1 cellular context compared by ENCODE assay signal in the genomic region with DNA sequence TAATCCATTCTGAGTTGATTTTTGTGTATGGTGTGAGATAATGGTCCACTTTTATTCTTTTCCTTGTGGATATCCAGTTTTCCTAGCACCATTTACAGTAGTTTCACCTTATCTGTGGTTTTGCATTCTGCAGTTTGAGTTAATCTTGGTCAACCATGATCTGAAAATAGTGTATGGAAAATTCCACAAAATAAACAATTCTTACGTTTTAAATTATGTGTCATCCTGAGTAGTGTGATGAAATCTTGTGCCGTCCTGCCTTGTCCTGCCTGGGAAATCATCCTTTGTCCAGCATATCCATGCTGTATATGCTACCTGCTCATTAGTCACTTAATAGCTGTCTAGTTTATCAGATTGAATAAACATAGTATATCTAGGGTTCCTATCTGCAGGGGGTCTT.
TF ChIP-seq lines count a peak whose summit lies in the region.

No MANE protein-coding gene starts in this region.

TF ChIP-seq in K562, 482 proteins besides CTCF, POLR2A, EP300 and RAD21 (continued from another document and continues in another):
- TF ChIP-seq JUND (IDR thresholded peaks at IDR 0.05; ENCODE audit: borderline replicate concordance, low read depth, low read length) (0 out of 2 replicates have a peak, but pooled peaks have one; percentile 24), JUND (tag; IDR thresholded peaks at IDR 0.05; ENCODE audit: borderline replicate concordance, low read depth, low read length) (no peak), POLR3A (IDR thresholded peaks at IDR 0.05; ENCODE audit: borderline replicate concordance, extremely low read depth, insufficient read depth, insufficient read length) (no peak), NCOR1 (IDR thresholded peaks at IDR 0.05) (peak; percentile 18; the same call in 1 of the 2 replicates), KHSRP (IDR thresholded peaks at IDR 0.05) (no peak), ZNF695 (CRISPR knock-in tag; IDR thresholded peaks at IDR 0.05) (no peak), ZKSCAN3 (CRISPR knock-in tag; IDR thresholded peaks at IDR 0.05) (no peak), U2AF1 (optimal IDR thresholded peaks at IDR 0.05; ENCODE audit: low read depth, low read length) (no peak), GATAD2A (IDR thresholded peaks at IDR 0.05) (no peak), TAL1 (IDR thresholded peaks at IDR 0.05) (peak; percentile 61), MCM3 (IDR thresholded peaks at IDR 0.05) (no peak), ZNF274 (IDR thresholded peaks at IDR 0.05; ENCODE audit: borderline replicate concordance, low read depth, low read length) (no peak), HOXB6 (CRISPR knock-in tag; IDR thresholded peaks at IDR 0.05; ENCODE audit: borderline replicate concordance) (no peak), ZNF133 (CRISPR knock-in tag; IDR thresholded peaks at IDR 0.05) (no peak), ZNF780A (CRISPR knock-in tag; IDR thresholded peaks at IDR 0.05) (no peak), FOXJ2 (tag; IDR thresholded peaks at IDR 0.05) (no peak), CBX3 (IDR thresholded peaks at IDR 0.05; ENCODE audit: borderline replicate concordance in 1 of 2, low read length in 2 of 2) (no peak), MTA2 (IDR thresholded peaks at IDR 0.05; ENCODE audit: low read depth) (peak; percentile 52; the same call in 1 of the 2 replicates), ARHGAP35 (IDR thresholded peaks at IDR 0.05; ENCODE audit: partially characterized antibody) (no peak), CAMTA2 (CRISPR knock-in tag; conservative IDR thresholded peaks at IDR 0.05) (no peak), ARID2 (IDR thresholded peaks at IDR 0.05) (no peak), CHD1 (IDR thresholded peaks at IDR 0.05; ENCODE audit: low read length) (no peak), SUPT5H (IDR thresholded peaks at IDR 0.05) (no peak), ZNF561 (CRISPR knock-in tag; conservative IDR thresholded peaks at IDR 0.05) (no peak), MAZ (CRISPR knock-in tag; conservative IDR thresholded peaks at IDR 0.05 in 1 of 2, IDR thresholded peaks at IDR 0.05 in 1 of 2) (no peak), SMC3 (conservative IDR thresholded peaks at IDR 0.05; ENCODE audit: insufficient read depth, low read depth, low read length) (no peak), RFX1 (IDR thresholded peaks at IDR 0.05) (no peak), ZNF584 (CRISPR knock-in tag; IDR thresholded peaks at IDR 0.05; ENCODE audit: low read depth) (no peak), ELF4 (CRISPR knock-in tag; IDR thresholded peaks at IDR 0.05) (no peak), ZNF311 (CRISPR knock-in tag; IDR thresholded peaks at IDR 0.05) (no peak), JUNB (CRISPR knock-in tag; conservative IDR thresholded peaks at IDR 0.05) (no peak), NEUROD1 (IDR thresholded peaks at IDR 0.05; ENCODE audit: borderline replicate concordance, low read depth, low read length, partially characterized antibody) (no peak), SMARCA4 (IDR thresholded peaks at IDR 0.05) (peak; percentile 50), KLF10 (CRISPR knock-in tag; IDR thresholded peaks at IDR 0.05) (no peak), TRIM24 (IDR thresholded peaks at IDR 0.05) (peak; percentile 49 to 65), RBM39 (optimal IDR thresholded peaks at IDR 0.05; ENCODE audit: low read depth, low read length) (no peak), NFIX (CRISPR knock-in tag; IDR thresholded peaks at IDR 0.05; ENCODE audit: low read depth) (no peak), CBFA2T3 (IDR thresholded peaks at IDR 0.05) (peak; percentile 68), SMAD4 (CRISPR knock-in tag; conservative IDR thresholded peaks at IDR 0.05) (no peak), MEF2D (tag; conservative IDR thresholded peaks at IDR 0.05; ENCODE audit: low read depth) (0 out of 2 replicates have a peak, but pooled peaks have one; percentile 60), RB1 (IDR thresholded peaks at IDR 0.05; ENCODE audit: low read depth) (no peak), FOXM1 (IDR thresholded peaks at IDR 0.05; ENCODE audit: low read depth) (peak; percentile 42; the same call in 1 of the 2 replicates), FOXM1 (CRISPR knock-in tag; IDR thresholded peaks at IDR 0.05; ENCODE audit: low read depth) (no peak), KDM4B (IDR thresholded peaks at IDR 0.05; ENCODE audit: borderline replicate concordance in 2 of 2, low read depth in 1 of 2) (no peak), STAG1 (CRISPR knock-in tag; IDR thresholded peaks at IDR 0.05; ENCODE audit: borderline replicate concordance) (no peak), DACH1 (IDR thresholded peaks at IDR 0.05; ENCODE audit: partially characterized antibody) (no peak), ZNF583 (CRISPR knock-in tag; IDR thresholded peaks at IDR 0.05) (no peak), MCM2 (IDR thresholded peaks at IDR 0.05; ENCODE audit: low read depth) (no peak), POU5F1 (IDR thresholded peaks at IDR 0.05; ENCODE audit: borderline replicate concordance, low read depth, low read length, partially characterized antibody) (no peak), CSDE1 (IDR thresholded peaks at IDR 0.05) (no peak), TEAD4 (IDR thresholded peaks at IDR 0.05; ENCODE audit: low read length) (peak; percentile 71; the same call in 1 of the 2 replicates), TEAD4 (CRISPR knock-in tag; IDR thresholded peaks at IDR 0.05; ENCODE audit: borderline replicate concordance) (no peak), RFX7 (CRISPR knock-in tag; IDR thresholded peaks at IDR 0.05) (no peak), NBN (IDR thresholded peaks at IDR 0.05; ENCODE audit: low read depth) (no peak), MEF2A (IDR thresholded peaks at IDR 0.05; ENCODE audit: control insufficient read depth, low read depth, low read length) (no peak), CHCHD3 (CRISPR knock-in tag; IDR thresholded peaks at IDR 0.05) (no peak), YBX1 (IDR thresholded peaks at IDR 0.05) (no peak)
- TF ChIP-seq, protein P1, sequence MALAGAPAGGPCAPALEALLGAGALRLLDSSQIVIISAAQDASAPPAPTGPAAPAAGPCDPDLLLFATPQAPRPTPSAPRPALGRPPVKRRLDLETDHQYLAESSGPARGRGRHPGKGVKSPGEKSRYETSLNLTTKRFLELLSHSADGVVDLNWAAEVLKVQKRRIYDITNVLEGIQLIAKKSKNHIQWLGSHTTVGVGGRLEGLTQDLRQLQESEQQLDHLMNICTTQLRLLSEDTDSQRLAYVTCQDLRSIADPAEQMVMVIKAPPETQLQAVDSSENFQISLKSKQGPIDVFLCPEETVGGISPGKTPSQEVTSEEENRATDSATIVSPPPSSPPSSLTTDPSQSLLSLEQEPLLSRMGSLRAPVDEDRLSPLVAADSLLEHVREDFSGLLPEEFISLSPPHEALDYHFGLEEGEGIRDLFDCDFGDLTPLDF (CRISPR knock-in tag; IDR thresholded peaks at IDR 0.05), result no peak
- TF ChIP-seq, protein P2, sequence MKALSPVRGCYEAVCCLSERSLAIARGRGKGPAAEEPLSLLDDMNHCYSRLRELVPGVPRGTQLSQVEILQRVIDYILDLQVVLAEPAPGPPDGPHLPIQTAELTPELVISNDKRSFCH (CRISPR knock-in tag; IDR thresholded peaks at IDR 0.05), result no peak
- TF ChIP-seq, protein P2 (tag; IDR thresholded peaks at IDR 0.05), result no peak
- TF ChIP-seq, protein P3, sequence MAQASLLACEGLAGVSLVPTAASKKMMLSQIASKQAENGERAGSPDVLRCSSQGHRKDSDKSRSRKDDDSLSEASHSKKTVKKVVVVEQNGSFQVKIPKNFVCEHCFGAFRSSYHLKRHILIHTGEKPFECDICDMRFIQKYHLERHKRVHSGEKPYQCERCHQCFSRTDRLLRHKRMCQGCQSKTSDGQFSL (CRISPR knock-in tag; IDR thresholded peaks at IDR 0.05), result no peak
- TF ChIP-seq, protein P3 (tag; IDR thresholded peaks at IDR 0.05), result no peak
- TF ChIP-seq, protein P4, sequence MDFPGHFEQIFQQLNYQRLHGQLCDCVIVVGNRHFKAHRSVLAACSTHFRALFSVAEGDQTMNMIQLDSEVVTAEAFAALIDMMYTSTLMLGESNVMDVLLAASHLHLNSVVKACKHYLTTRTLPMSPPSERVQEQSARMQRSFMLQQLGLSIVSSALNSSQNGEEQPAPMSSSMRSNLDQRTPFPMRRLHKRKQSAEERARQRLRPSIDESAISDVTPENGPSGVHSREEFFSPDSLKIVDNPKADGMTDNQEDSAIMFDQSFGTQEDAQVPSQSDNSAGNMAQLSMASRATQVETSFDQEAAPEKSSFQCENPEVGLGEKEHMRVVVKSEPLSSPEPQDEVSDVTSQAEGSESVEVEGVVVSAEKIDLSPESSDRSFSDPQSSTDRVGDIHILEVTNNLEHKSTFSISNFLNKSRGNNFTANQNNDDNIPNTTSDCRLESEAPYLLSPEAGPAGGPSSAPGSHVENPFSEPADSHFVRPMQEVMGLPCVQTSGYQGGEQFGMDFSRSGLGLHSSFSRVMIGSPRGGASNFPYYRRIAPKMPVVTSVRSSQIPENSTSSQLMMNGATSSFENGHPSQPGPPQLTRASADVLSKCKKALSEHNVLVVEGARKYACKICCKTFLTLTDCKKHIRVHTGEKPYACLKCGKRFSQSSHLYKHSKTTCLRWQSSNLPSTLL (IDR thresholded peaks at IDR 0.05), result no peak
- TF ChIP-seq, protein P5, sequence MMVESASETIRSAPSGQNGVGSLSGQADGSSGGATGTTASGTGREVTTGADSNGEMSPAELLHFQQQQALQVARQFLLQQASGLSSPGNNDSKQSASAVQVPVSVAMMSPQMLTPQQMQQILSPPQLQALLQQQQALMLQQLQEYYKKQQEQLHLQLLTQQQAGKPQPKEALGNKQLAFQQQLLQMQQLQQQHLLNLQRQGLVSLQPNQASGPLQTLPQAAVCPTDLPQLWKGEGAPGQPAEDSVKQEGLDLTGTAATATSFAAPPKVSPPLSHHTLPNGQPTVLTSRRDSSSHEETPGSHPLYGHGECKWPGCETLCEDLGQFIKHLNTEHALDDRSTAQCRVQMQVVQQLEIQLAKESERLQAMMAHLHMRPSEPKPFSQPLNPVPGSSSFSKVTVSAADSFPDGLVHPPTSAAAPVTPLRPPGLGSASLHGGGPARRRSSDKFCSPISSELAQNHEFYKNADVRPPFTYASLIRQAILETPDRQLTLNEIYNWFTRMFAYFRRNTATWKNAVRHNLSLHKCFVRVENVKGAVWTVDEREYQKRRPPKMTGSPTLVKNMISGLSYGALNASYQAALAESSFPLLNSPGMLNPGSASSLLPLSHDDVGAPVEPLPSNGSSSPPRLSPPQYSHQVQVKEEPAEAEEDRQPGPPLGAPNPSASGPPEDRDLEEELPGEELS (CRISPR knock-in tag; IDR thresholded peaks at IDR 0.05; ENCODE audit: borderline replicate concordance), result no peak
- TF ChIP-seq, protein P6, sequence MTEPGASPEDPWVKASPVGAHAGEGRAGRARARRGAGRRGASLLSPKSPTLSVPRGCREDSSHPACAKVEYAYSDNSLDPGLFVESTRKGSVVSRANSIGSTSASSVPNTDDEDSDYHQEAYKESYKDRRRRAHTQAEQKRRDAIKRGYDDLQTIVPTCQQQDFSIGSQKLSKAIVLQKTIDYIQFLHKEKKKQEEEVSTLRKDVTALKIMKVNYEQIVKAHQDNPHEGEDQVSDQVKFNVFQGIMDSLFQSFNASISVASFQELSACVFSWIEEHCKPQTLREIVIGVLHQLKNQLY (CRISPR knock-in tag; conservative IDR thresholded peaks at IDR 0.05), result no peak
- TF ChIP-seq, protein P7, sequence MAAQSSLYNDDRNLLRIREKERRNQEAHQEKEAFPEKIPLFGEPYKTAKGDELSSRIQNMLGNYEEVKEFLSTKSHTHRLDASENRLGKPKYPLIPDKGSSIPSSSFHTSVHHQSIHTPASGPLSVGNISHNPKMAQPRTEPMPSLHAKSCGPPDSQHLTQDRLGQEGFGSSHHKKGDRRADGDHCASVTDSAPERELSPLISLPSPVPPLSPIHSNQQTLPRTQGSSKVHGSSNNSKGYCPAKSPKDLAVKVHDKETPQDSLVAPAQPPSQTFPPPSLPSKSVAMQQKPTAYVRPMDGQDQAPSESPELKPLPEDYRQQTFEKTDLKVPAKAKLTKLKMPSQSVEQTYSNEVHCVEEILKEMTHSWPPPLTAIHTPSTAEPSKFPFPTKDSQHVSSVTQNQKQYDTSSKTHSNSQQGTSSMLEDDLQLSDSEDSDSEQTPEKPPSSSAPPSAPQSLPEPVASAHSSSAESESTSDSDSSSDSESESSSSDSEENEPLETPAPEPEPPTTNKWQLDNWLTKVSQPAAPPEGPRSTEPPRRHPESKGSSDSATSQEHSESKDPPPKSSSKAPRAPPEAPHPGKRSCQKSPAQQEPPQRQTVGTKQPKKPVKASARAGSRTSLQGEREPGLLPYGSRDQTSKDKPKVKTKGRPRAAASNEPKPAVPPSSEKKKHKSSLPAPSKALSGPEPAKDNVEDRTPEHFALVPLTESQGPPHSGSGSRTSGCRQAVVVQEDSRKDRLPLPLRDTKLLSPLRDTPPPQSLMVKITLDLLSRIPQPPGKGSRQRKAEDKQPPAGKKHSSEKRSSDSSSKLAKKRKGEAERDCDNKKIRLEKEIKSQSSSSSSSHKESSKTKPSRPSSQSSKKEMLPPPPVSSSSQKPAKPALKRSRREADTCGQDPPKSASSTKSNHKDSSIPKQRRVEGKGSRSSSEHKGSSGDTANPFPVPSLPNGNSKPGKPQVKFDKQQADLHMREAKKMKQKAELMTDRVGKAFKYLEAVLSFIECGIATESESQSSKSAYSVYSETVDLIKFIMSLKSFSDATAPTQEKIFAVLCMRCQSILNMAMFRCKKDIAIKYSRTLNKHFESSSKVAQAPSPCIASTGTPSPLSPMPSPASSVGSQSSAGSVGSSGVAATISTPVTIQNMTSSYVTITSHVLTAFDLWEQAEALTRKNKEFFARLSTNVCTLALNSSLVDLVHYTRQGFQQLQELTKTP (IDR thresholded peaks at IDR 0.05; ENCODE audit: low read depth in 1 of 2, partially characterized antibody in 2 of 2), result no peak
- TF ChIP-seq, protein P8, sequence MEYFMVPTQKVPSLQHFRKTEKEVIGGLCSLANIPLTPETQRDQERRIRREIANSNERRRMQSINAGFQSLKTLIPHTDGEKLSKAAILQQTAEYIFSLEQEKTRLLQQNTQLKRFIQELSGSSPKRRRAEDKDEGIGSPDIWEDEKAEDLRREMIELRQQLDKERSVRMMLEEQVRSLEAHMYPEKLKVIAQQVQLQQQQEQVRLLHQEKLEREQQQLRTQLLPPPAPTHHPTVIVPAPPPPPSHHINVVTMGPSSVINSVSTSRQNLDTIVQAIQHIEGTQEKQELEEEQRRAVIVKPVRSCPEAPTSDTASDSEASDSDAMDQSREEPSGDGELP (CRISPR knock-in tag; IDR thresholded peaks at IDR 0.05; ENCODE audit: borderline replicate concordance), result no peak
- TF ChIP-seq, protein P9, sequence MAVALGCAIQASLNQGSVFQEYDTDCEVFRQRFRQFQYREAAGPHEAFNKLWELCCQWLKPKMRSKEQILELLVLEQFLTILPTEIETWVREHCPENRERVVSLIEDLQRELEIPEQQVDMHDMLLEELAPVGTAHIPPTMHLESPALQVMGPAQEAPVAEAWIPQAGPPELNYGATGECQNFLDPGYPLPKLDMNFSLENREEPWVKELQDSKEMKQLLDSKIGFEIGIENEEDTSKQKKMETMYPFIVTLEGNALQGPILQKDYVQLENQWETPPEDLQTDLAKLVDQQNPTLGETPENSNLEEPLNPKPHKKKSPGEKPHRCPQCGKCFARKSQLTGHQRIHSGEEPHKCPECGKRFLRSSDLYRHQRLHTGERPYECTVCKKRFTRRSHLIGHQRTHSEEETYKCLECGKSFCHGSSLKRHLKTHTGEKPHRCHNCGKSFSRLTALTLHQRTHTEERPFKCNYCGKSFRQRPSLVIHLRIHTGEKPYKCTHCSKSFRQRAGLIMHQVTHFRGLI (CRISPR knock-in tag; IDR thresholded peaks at IDR 0.05), result no peak
